In the genomic region with DNA sequence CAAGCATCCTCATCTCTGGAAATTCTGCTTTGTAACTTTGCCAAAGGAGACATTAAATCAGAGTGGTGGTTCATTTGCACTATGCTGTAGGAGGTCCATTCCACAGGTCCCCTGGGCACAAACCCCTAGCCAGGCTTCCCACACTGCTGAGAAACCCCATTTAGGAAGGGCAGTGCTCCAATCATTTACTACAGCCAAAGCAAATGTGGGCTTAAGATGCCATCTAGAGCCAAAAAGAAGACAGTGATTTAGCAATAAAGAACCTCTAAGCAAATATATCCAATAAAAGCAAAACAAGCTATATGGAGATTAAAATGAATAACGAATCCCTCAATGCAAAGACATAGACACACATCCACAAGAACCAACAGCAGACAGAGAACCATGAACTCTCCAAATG, we compare ENCODE assay signal across 10 cellular contexts.
A peak's percentile ranks its signal among the peaks of the same experiment; 100 is the strongest.
DNase-seq lines count a peak whose midpoint lies in the region; ATAC-seq and TF ChIP-seq lines count a peak whose summit lies in the region.
"Had no signal": no experiment of that assay in that cellular context is flagged by ENCODE, and none has a peak within 500 bp of the region (broad histone marks: within the 10 kb centered on the region; RNA-seq: fewer than 3 reads in every experiment).

No MANE protein-coding gene starts in this region.

- 55 to 57% methylated on average over 1 of the region's 1 CpG for WGBS in aorta, 2 donors

- H3K36me3 Mint-ChIP-seq in stimulated activated naive B cell treated with anti-CD40 and anti-IgM and Interleukin-4, amounts not matched to agents 10 μg/mL and 1 μg/mL and 100 μg/mL, for 72 hours: peaks cover 3 to 7% of the 10 kb centered on the region in 2 donors

- no peak overlapping the region for H3K27ac ChIP-seq in aorta (ENCODE audit: low read depth in 1 of 2, low read length in 2 of 2)

- H3K9me3 Mint-ChIP-seq in stimulated activated naive B cell treated with anti-CD40 and anti-IgM and Interleukin-4, amounts not matched to agents 10 μg/mL and 1 μg/mL and 100 μg/mL, for 72 hours: peaks cover 34 to 38% of the 10 kb centered on the region in 2 donors

- H3K36me3 ChIP-seq in aorta (ENCODE audit: control insufficient read depth in 1 of 2, insufficient read depth in 2 of 2, low read length in 1 of 2): no peaks in the 10 kb centered on the region

- no peaks in the 10 kb centered on the region for H3K4me1 ChIP-seq in aorta (ENCODE audit: control insufficient read depth in 1 of 2, insufficient read depth in 2 of 2, low read length in 2 of 2)

- no peaks in the 10 kb centered on the region for H3K4me1 Mint-ChIP-seq in stimulated activated naive B cell treated with anti-CD40 and anti-IgM and Interleukin-4, amounts not matched to agents 10 μg/mL and 1 μg/mL and 100 μg/mL, for 72 hours
- H3K4me1 Mint-ChIP-seq: activated B cell treated with CpG ODN at 0.5 μM for 24 hours had no signal

- no peak for ATAC-seq in stimulated activated naive B cell treated with anti-CD40 and anti-IgM and Interleukin-4, amounts not matched to agents 10 μg/mL and 1 μg/mL and 100 μg/mL, for 72 hours (replicated peaks)
- ATAC-seq in aorta (ENCODE audit: low FRiP score): no peak

- peak; percentile 27 for DNase-seq in AG08395 (ENCODE audit: low spot score)
- peak; percentile 51 for DNase-seq in RPMI7951 (ENCODE audit: low read depth)
- DNase-seq in foreskin fibroblast: peak; percentile 14 to 48
- DNase-seq in SKM-1 treated with dmso at 0.1 percent for 144 hours (lab: John Stamatoyannopoulos, UW; ENCODE audit: unreplicated experiment): no peak
- no peak for DNase-seq in stimulated activated naive B cell treated with anti-CD40 and anti-IgM and Interleukin-4, amounts not matched to agents 10 μg/mL and 1 μg/mL and 100 μg/mL, for 72 hours
- no peak for DNase-seq in aorta
- DNase-seq in DMS79 (lab: John Stamatoyannopoulos, UW): no peak
- DNase-seq: activated B cell treated with CpG ODN at 0.5 μM for 24 hours, islet precursor cell had no signal

- intact Hi-C loops in aorta (cut with DNase I): no loop called here

- peaks cover 4% of the 10 kb centered on the region for H3K9me3 ChIP-seq in aorta (ENCODE audit: control insufficient read depth, low read length)

- H3K4me3 ChIP-seq in foreskin fibroblast (ENCODE audit: low read depth in 1 of 2, low read length in 2 of 2) (no peak overlapping the region), aorta (ENCODE audit: low read length in 2 of 2) (no peak overlapping the region)

- peaks cover 24 to 37% of the 10 kb centered on the region in 2 donors for H3K27me3 Mint-ChIP-seq in stimulated activated naive B cell treated with anti-CD40 and anti-IgM and Interleukin-4, amounts not matched to agents 10 μg/mL and 1 μg/mL and 100 μg/mL, for 72 hours

- peak; percentile 25 for TF ChIP-seq CTCF in GM12873 (IDR thresholded peaks at IDR 0.05; ENCODE audit: insufficient read depth, low read depth, low read length, missing control alignments)
- peak; percentile 36 for TF ChIP-seq CTCF in foreskin fibroblast (IDR thresholded peaks at IDR 0.05; ENCODE audit: low read depth, low read length)

- H3K4me3 Mint-ChIP-seq in stimulated activated naive B cell treated with anti-CD40 and anti-IgM and Interleukin-4, amounts not matched to agents 10 μg/mL and 1 μg/mL and 100 μg/mL, for 72 hours: no peak overlapping the region
- H3K4me3 Mint-ChIP-seq: activated B cell treated with CpG ODN at 0.5 μM for 24 hours had no signal

- no peak overlapping the region for H3K27ac Mint-ChIP-seq in stimulated activated naive B cell treated with anti-CD40 and anti-IgM and Interleukin-4, amounts not matched to agents 10 μg/mL and 1 μg/mL and 100 μg/mL, for 72 hours
- H3K27ac Mint-ChIP-seq: activated B cell treated with CpG ODN at 0.5 μM for 24 hours had no signal

- H3K27me3 ChIP-seq in aorta (ENCODE audit: control insufficient read depth in 1 of 2, insufficient read depth in 2 of 2, low read length in 1 of 2): no peaks in the 10 kb centered on the region

Comparison
In these comparisons a context has a peak if more than half of its experiments do, and no peak if none do; other contexts are left out.
1. DNase-seq: peak in AG08395 (single experiment), RPMI7951 (single experiment) and foreskin fibroblast (2 of 2); none in SKM-1 treated with dmso at 0.1 percent for 144 hours (single experiment), stimulated activated naive B cell treated with anti-CD40 and anti-IgM and Interleukin-4, amounts not matched to agents 10 μg/mL and 1 μg/mL and 100 μg/mL, for 72 hours (single experiment), aorta (0 of 2) and DMS79 (single experiment).